32 cellular contexts compared by ENCODE assay signal in genomic region chr17:1091190-1091534, GRCh38.
DNase-seq lines count a peak whose midpoint lies in the region; ATAC-seq and TF ChIP-seq lines count a peak whose summit lies in the region.
"Had no signal": no experiment of that assay in that cellular context is flagged by ENCODE, and none has a peak within 500 bp of the region (broad histone marks: within the 10 kb centered on the region; RNA-seq: fewer than 3 reads in every experiment).

No MANE protein-coding gene starts in this region.

- H3K4me1 ChIP-seq in RWPE2 (ENCODE audit: insufficient read depth, poor library complexity, severe bottlenecking) = peaks cover 16% of the 10 kb centered on the region
- H3K4me1 ChIP-seq in lower lobe of right lung = peaks cover 69% of the 10 kb centered on the region
- peaks cover 0 to 62% (median 42%) of the 10 kb centered on the region in 4 donors for H3K4me1 ChIP-seq in tibial artery
- H3K4me1 ChIP-seq: parathyroid adenoma had no signal

- H3K27me3 ChIP-seq in RWPE2 (ENCODE audit: insufficient read depth, poor library complexity, severe bottlenecking) = no peaks in the 10 kb centered on the region
- no peaks in the 10 kb centered on the region for H3K27me3 ChIP-seq in lower lobe of right lung (ENCODE audit: low read depth)
- H3K27me3 ChIP-seq in tibial artery = no peaks in the 10 kb centered on the region
- H3K27me3 ChIP-seq: cardiac muscle cell, hepatocyte, Peyer's patch, thyroid gland had no signal

- intact Hi-C loops in dendritic cell treated with granulocyte-macrophage colony-stimulating factor and Interleukin-4, amounts not matched to agents 40 ng/mL and 50 ng/mL, for 4 days (cut with micrococcal nuclease) = no loop called here
- intact Hi-C loops in lower lobe of right lung (cut with DNase I) (no loop called here), tibial artery (cut with DNase I; ENCODE audit: low total_unique reads) (no loop called here), sciatic nerve (cut with DNase I) (no loop called here)
- intact Hi-C loops in activated T-helper 2 cell treated with anti-CD3 and anti-CD28 coated beads, Interferon-gamma antibody, Interleukin-2, Interleukin-4, amounts not matched to agents 10 μg/mL and 5 μg/mL and 100 μg/mL, durations not matched to agents 14 hours and 24 hours and 36 hours (cut with micrococcal nuclease) = no loop called here

- H3K4me3 Mint-ChIP-seq in dendritic cell treated with granulocyte-macrophage colony-stimulating factor and Interleukin-4, amounts not matched to agents 40 ng/mL and 50 ng/mL, for 4 days = peak overlapping the region; percentile 75
- no peak overlapping the region for H3K4me3 Mint-ChIP-seq in activated naive CD8-positive, alpha-beta T cell treated with anti-CD3 and anti-CD28 coated beads, Interleukin-2, amount 50 U/mL, for 24 hours
- H3K4me3 Mint-ChIP-seq in activated T-helper 2 cell treated with anti-CD3 and anti-CD28 coated beads, Interferon-gamma antibody, Interleukin-2, Interleukin-4, amounts not matched to agents 10 μg/mL and 5 μg/mL and 100 μg/mL, durations not matched to agents 14 hours and 24 hours and 36 hours (ENCODE audit: low read depth) = no peak overlapping the region
- H3K4me3 Mint-ChIP-seq: activated CD4-positive, alpha-beta T cell treated with anti-CD3 and anti-CD28 coated beads, Interleukin-2, amount 10 ng/mL, durations not matched to agents 24 days and 14 days; activated naive CD8-positive, alpha-beta T cell treated with anti-CD3 and anti-CD28 coated beads for 36 hours; neural crest cell had no signal

- H3K36me3 ChIP-seq in RWPE2 (ENCODE audit: low read depth) = peaks cover 28% of the 10 kb centered on the region
- H3K36me3 ChIP-seq in lower lobe of right lung = peaks cover 60% of the 10 kb centered on the region
- peaks cover 38 to 61% (median 46%) of the 10 kb centered on the region in 3 donors for H3K36me3 ChIP-seq in tibial artery
- H3K36me3 ChIP-seq: thyroid gland had no signal

- H3K27me3 Mint-ChIP-seq in dendritic cell treated with granulocyte-macrophage colony-stimulating factor and Interleukin-4, amounts not matched to agents 40 ng/mL and 50 ng/mL, for 4 days = no peaks in the 10 kb centered on the region
- no peaks in the 10 kb centered on the region for H3K27me3 Mint-ChIP-seq in activated naive CD8-positive, alpha-beta T cell treated with anti-CD3 and anti-CD28 coated beads, Interleukin-2, amount 50 U/mL, for 24 hours
- H3K27me3 Mint-ChIP-seq in activated T-helper 2 cell treated with anti-CD3 and anti-CD28 coated beads, Interferon-gamma antibody, Interleukin-2, Interleukin-4, amounts not matched to agents 10 μg/mL and 5 μg/mL and 100 μg/mL, durations not matched to agents 14 hours and 24 hours and 36 hours (ENCODE audit: low read depth) = no peaks in the 10 kb centered on the region
- H3K27me3 Mint-ChIP-seq: activated CD4-positive, alpha-beta T cell treated with anti-CD3 and anti-CD28 coated beads, Interleukin-2, amount 10 ng/mL, durations not matched to agents 24 days and 14 days; activated naive CD8-positive, alpha-beta T cell treated with anti-CD3 and anti-CD28 coated beads for 36 hours had no signal

- H3K4me1 Mint-ChIP-seq in dendritic cell treated with granulocyte-macrophage colony-stimulating factor and Interleukin-4, amounts not matched to agents 40 ng/mL and 50 ng/mL, for 4 days (ENCODE audit: low read depth) = peaks cover 82% of the 10 kb centered on the region
- H3K4me1 Mint-ChIP-seq in activated naive CD8-positive, alpha-beta T cell treated with anti-CD3 and anti-CD28 coated beads, Interleukin-2, amount 50 U/mL, for 24 hours = peaks cover 2% of the 10 kb centered on the region
- H3K4me1 Mint-ChIP-seq in activated T-helper 2 cell treated with anti-CD3 and anti-CD28 coated beads, Interferon-gamma antibody, Interleukin-2, Interleukin-4, amounts not matched to agents 10 μg/mL and 5 μg/mL and 100 μg/mL, durations not matched to agents 14 hours and 24 hours and 36 hours (ENCODE audit: low read depth) = peaks cover 2% of the 10 kb centered on the region

- H3K36me3 Mint-ChIP-seq in dendritic cell treated with granulocyte-macrophage colony-stimulating factor and Interleukin-4, amounts not matched to agents 40 ng/mL and 50 ng/mL, for 4 days (ENCODE audit: low read depth) = peaks cover 96% of the 10 kb centered on the region
- H3K36me3 Mint-ChIP-seq in activated naive CD8-positive, alpha-beta T cell treated with anti-CD3 and anti-CD28 coated beads, Interleukin-2, amount 50 U/mL, for 24 hours (ENCODE audit: low read depth) = peaks cover 2% of the 10 kb centered on the region
- peaks cover 30% of the 10 kb centered on the region for H3K36me3 Mint-ChIP-seq in activated T-helper 2 cell treated with anti-CD3 and anti-CD28 coated beads, Interferon-gamma antibody, Interleukin-2, Interleukin-4, amounts not matched to agents 10 μg/mL and 5 μg/mL and 100 μg/mL, durations not matched to agents 14 hours and 24 hours and 36 hours (ENCODE audit: low read depth)

- DNase-seq in RWPE2 (ENCODE audit: low spot score) (no peak), lower lobe of right lung (no peak), tibial artery (no peak), sciatic nerve (ENCODE audit: low spot score) (no peak), NCI-H774 (lab: John Stamatoyannopoulos, UW) (no peak)
- DNase-seq in activated naive CD8-positive, alpha-beta T cell treated with anti-CD3 and anti-CD28 coated beads, Interleukin-2, amount 50 U/mL, for 24 hours = no peak
- no peak for DNase-seq in activated T-helper 2 cell treated with anti-CD3 and anti-CD28 coated beads, Interferon-gamma antibody, Interleukin-2, Interleukin-4, amounts not matched to agents 10 μg/mL and 5 μg/mL and 100 μg/mL, durations not matched to agents 14 hours and 24 hours and 36 hours (ENCODE audit: low spot score)
- DNase-seq: activated CD4-positive, alpha-beta T cell treated with anti-CD3 and anti-CD28 coated beads, Interleukin-2, amount 10 ng/mL, durations not matched to agents 24 days and 14 days; activated effector memory CD4-positive, alpha-beta T cell treated with anti-CD3 and anti-CD28 coated beads, Interleukin-2, amount 50 U/mL, for 16 hours; activated naive CD8-positive, alpha-beta T cell treated with anti-CD3 and anti-CD28 coated beads for 36 hours; activated T-cell treated with anti-CD3 and anti-CD28 coated beads, Interleukin-2, amount 50 U/mL, for 1 hour; aorta; EL; HCEC 1CT; left cardiac atrium; mesendoderm; MV-4-11; NCI-H1436; NCI-H2081 treated with DMSO at 0.1 percent for 48 hours; NCI-H226; NCI-H69; Peyer's patch; stimulated activated CD4-positive, alpha-beta T cell treated with anti-CD3 and anti-CD28 coated beads, Interleukin-1b, Interleukin-23, amount 100 ng/mL, for 48 hours; stimulated activated naive CD8-positive, alpha-beta T cell treated with anti-CD3 and anti-CD28 coated beads, Interleukin-15, Interleukin-2, amounts not matched to agents 100 U/mL and 50 U/mL, for 24 hours; SW 1271 had no signal

- H3K9me3 Mint-ChIP-seq in dendritic cell treated with granulocyte-macrophage colony-stimulating factor and Interleukin-4, amounts not matched to agents 40 ng/mL and 50 ng/mL, for 4 days = no peaks in the 10 kb centered on the region
- no peaks in the 10 kb centered on the region for H3K9me3 Mint-ChIP-seq in activated naive CD8-positive, alpha-beta T cell treated with anti-CD3 and anti-CD28 coated beads, Interleukin-2, amount 50 U/mL, for 24 hours
- no peaks in the 10 kb centered on the region for H3K9me3 Mint-ChIP-seq in activated T-helper 2 cell treated with anti-CD3 and anti-CD28 coated beads, Interferon-gamma antibody, Interleukin-2, Interleukin-4, amounts not matched to agents 10 μg/mL and 5 μg/mL and 100 μg/mL, durations not matched to agents 14 hours and 24 hours and 36 hours
- H3K9me3 Mint-ChIP-seq: activated CD4-positive, alpha-beta T cell treated with anti-CD3 and anti-CD28 coated beads, Interleukin-2, amount 10 ng/mL, durations not matched to agents 24 days and 14 days; activated naive CD8-positive, alpha-beta T cell treated with anti-CD3 and anti-CD28 coated beads for 36 hours; neural crest cell had no signal

- ATAC-seq in RWPE2 (ENCODE audit: low read depth) = no peak
- ATAC-seq in lower lobe of right lung = no peak
- no peak for ATAC-seq in sciatic nerve
- no peak for ATAC-seq in activated naive CD8-positive, alpha-beta T cell treated with anti-CD3 and anti-CD28 coated beads, Interleukin-2, amount 50 U/mL, for 24 hours
- ATAC-seq: left cardiac atrium; stimulated activated naive CD8-positive, alpha-beta T cell treated with anti-CD3 and anti-CD28 coated beads, Interleukin-15, Interleukin-2, amounts not matched to agents 100 U/mL and 50 U/mL, for 24 hours had no signal

- H3K9me3 ChIP-seq in RWPE2 (ENCODE audit: severe bottlenecking) (no peaks in the 10 kb centered on the region), lower lobe of right lung (no peaks in the 10 kb centered on the region), tibial artery (no peaks in the 10 kb centered on the region)
- H3K9me3 ChIP-seq: Peyer's patch, thyroid gland had no signal

- no peak for TF ChIP-seq CTCF in RWPE2 (IDR thresholded peaks at IDR 0.05; ENCODE audit: poor library complexity, severe bottlenecking)
- no peak for TF ChIP-seq CTCF in lower lobe of right lung (IDR thresholded peaks at IDR 0.05)
- no peak for TF ChIP-seq CTCF in tibial artery (IDR thresholded peaks at IDR 0.05)

- peak overlapping the region; percentile 93 for H3K27ac Mint-ChIP-seq in dendritic cell treated with granulocyte-macrophage colony-stimulating factor and Interleukin-4, amounts not matched to agents 40 ng/mL and 50 ng/mL, for 4 days
- no peak overlapping the region for H3K27ac Mint-ChIP-seq in activated naive CD8-positive, alpha-beta T cell treated with anti-CD3 and anti-CD28 coated beads, Interleukin-2, amount 50 U/mL, for 24 hours
- no peak overlapping the region for H3K27ac Mint-ChIP-seq in activated T-helper 2 cell treated with anti-CD3 and anti-CD28 coated beads, Interferon-gamma antibody, Interleukin-2, Interleukin-4, amounts not matched to agents 10 μg/mL and 5 μg/mL and 100 μg/mL, durations not matched to agents 14 hours and 24 hours and 36 hours
- H3K27ac Mint-ChIP-seq: activated CD4-positive, alpha-beta T cell treated with anti-CD3 and anti-CD28 coated beads, Interleukin-2, amount 10 ng/mL, durations not matched to agents 24 days and 14 days; activated naive CD8-positive, alpha-beta T cell treated with anti-CD3 and anti-CD28 coated beads for 36 hours had no signal

- no peak overlapping the region for H3K4me3 ChIP-seq in RWPE2 (ENCODE audit: severe bottlenecking)
- H3K4me3 ChIP-seq in lower lobe of right lung = no peak overlapping the region
- no peak overlapping the region for H3K4me3 ChIP-seq in tibial artery
- H3K4me3 ChIP-seq: cardiac muscle cell, coronary artery, hepatocyte, Peyer's patch, thyroid gland had no signal

- peak overlapping the region; percentile 12 for H3K27ac ChIP-seq in RWPE2 (ENCODE audit: poor library complexity, severe bottlenecking)
- peak overlapping the region; percentile 74 for H3K27ac ChIP-seq in lower lobe of right lung
- peak overlapping the region; percentile 80 to 86 for H3K27ac ChIP-seq in tibial artery
- H3K27ac ChIP-seq: hepatocyte, parathyroid adenoma had no signal

Comparison
In these comparisons a context has a peak if more than half of its experiments do, and no peak if none do; other contexts are left out.
1. H3K27ac ChIP-seq: peak in every context shown above with its lines; median percentile 83 in tibial artery; 74 in lower lobe of right lung; 12 in RWPE2.